11 cellular contexts compared by ENCODE assay signal in the genomic region with DNA sequence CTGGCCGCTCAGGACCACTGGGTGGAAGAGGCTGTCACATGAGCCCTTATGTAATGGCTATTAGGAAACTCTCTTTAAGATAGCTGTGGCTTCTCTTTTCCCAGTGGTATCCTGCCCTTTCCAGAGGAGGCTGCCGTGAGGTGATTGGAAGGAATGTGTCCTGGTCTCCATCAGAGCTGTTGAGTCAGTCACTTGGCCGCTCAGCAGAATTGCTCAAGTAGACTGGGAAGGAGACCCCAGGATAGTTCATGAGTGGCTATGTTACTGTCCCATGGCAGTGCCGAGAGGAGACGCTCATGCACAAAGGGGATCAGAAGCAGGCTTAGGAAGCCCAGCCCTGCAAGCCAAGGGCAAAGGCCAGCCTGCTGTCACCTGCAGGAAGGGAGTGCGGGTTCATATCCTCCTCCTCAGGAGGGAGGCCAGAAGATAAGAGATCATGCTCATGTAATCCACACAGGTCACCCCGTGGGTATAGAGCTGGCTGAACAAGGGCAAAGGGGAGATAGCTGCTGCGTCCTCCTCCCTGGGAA.
DNase-seq lines count a peak whose midpoint lies in the region; ATAC-seq lines count a peak whose summit lies in the region.
"Had no signal": no experiment of that assay in that cellular context is flagged by ENCODE, and none has a peak within 500 bp of the region (broad histone marks: within the 10 kb centered on the region; RNA-seq: fewer than 3 reads in every experiment).

No MANE protein-coding gene starts in this region.

- DNase-seq in H4 (ENCODE audit: low spot score) (peak; percentile 48), hippocampal formation (lab: John Stamatoyannopoulos, UW) (peak; percentile 33 to 39), substantia nigra (lab: John Stamatoyannopoulos, UW) (peak in 12 of 49 donors; percentile 5 to 63 (median 27)), DMS153 treated with DMSO at 0.1 percent for 48 hours (lab: John Stamatoyannopoulos, UW; ENCODE audit: unreplicated experiment) (no peak)
- no peak for DNase-seq in activated CD4-positive, alpha-beta T cell treated with anti-CD3 and anti-CD28 coated beads, Interleukin-2, amount 50 U/mL, for 1 hour
- DNase-seq: activated CD4-positive, alpha-beta T cell treated with anti-CD3 and anti-CD28 coated beads for 4 hours; NCI-H1417; retina had no signal

- no peak for ATAC-seq in HG03457 (IDR thresholded peaks at IDR 0.05; ENCODE audit: unreplicated experiment)
- ATAC-seq in HG02885 (IDR thresholded peaks at IDR 0.05; ENCODE audit: poor library complexity, unreplicated experiment), result no peak

- peak overlapping the region; percentile 94 for H3K27ac ChIP-seq in angular gyrus (ENCODE audit: low read depth, low read length)
- H3K27ac ChIP-seq in substantia nigra (ENCODE audit: low read depth, low read length, poor library complexity, severe bottlenecking), result peak overlapping the region; percentile 99

Comparison
In these comparisons a context has a peak if more than half of its experiments do, and no peak if none do; other contexts are left out.
1. DNase-seq: peak in H4 (single experiment) and hippocampal formation (2 of 2); none in DMS153 treated with DMSO at 0.1 percent for 48 hours (single experiment) and activated CD4-positive, alpha-beta T cell treated with anti-CD3 and anti-CD28 coated beads, Interleukin-2, amount 50 U/mL, for 1 hour (single experiment).